8 cellular contexts compared by ENCODE assay signal in genomic region chr15:67520976-67521769, GRCh38. TPM values are rescaled to one million over a fixed set of nuclear protein-coding genes. Genes with fewer than 3 reads are reported as not detected.
DNase-seq lines count a peak whose midpoint lies in the region; ATAC-seq and TF ChIP-seq lines count a peak whose summit lies in the region.

TSS of gene C15orf61 (plus strand) at chr15:67521131. CDS start at chr15:67521249, 118 bp downstream.

- H3K9ac ChIP-seq in mesendoderm (ENCODE audit: low read length), result peak within 1 kb of the TSS; percentile 80

- DNase-seq in CD8-positive, alpha-beta T cell, result peak; percentile 61 to 91 (median 83)
- peak; percentile 17 for DNase-seq in NCI-H82 treated with DMSO at 0.1 percent for 48 hours (lab: John Stamatoyannopoulos, UW; ENCODE audit: unreplicated experiment)
- DNase-seq in activated CD8-positive, alpha-beta memory T cell treated with anti-CD3 and anti-CD28 coated beads for 24 hours, result peak; percentile 93
- DNase-seq in effector memory CD8-positive, alpha-beta T cell, result peak; percentile 74 to 82 (median 76)
- DNase-seq in mesendoderm, result peak; percentile 80
- DNase-seq in stimulated activated CD8-positive, alpha-beta memory T cell treated with anti-CD3 and anti-CD28 coated beads, Interleukin-12 subunit alpha, Interleukin-12 subunit beta, amount 100 ng/mL, for 4 hours (ENCODE audit: low read depth), result peak; percentile 78

- no peaks in the 10 kb centered on the region for H3K9me3 ChIP-seq in CD8-positive, alpha-beta T cell (ENCODE audit: low read length)

- H3K4ac ChIP-seq in mesendoderm (ENCODE audit: low read depth, low read length), result no peak within 1 kb of the TSS

- H3K23ac ChIP-seq in mesendoderm (ENCODE audit: low read length), result no peak within 1 kb of the TSS

- peak within 1 kb of the TSS; percentile 93 for H3K4me3 Mint-ChIP-seq in CD8-positive, alpha-beta T cell
- H3K4me3 Mint-ChIP-seq in effector memory CD8-positive, alpha-beta T cell, result peak within 1 kb of the TSS; percentile 91 to 93

- no peaks in the 10 kb centered on the region for H3K36me3 ChIP-seq in CD8-positive, alpha-beta T cell (ENCODE audit: insufficient read depth, low read length)
- H3K36me3 ChIP-seq in mesendoderm (ENCODE audit: control insufficient read depth, insufficient read depth, low read length), result no peaks in the 10 kb centered on the region

- peak within 1 kb of the TSS; percentile 95 for H3K4me3 ChIP-seq in CD8-positive, alpha-beta T cell (ENCODE audit: low read depth, low read length)
- H3K4me3 ChIP-seq in mesendoderm (ENCODE audit: low read length), result peak within 1 kb of the TSS; percentile 45

- H3K36me3 Mint-ChIP-seq in CD8-positive, alpha-beta T cell, result peaks cover 17% of the 10 kb centered on the region
- H3K36me3 Mint-ChIP-seq in effector memory CD8-positive, alpha-beta T cell (ENCODE audit: insufficient read depth), result peaks cover 12% of the 10 kb centered on the region

- H3K18ac ChIP-seq in mesendoderm (ENCODE audit: low read length), result peak within 1 kb of the TSS; percentile 7

- H3K27me3 Mint-ChIP-seq in CD8-positive, alpha-beta T cell (ENCODE audit: low read depth), result no peaks in the 10 kb centered on the region
- H3K27me3 Mint-ChIP-seq in effector memory CD8-positive, alpha-beta T cell, result no peaks in the 10 kb centered on the region

- H2BK5ac ChIP-seq in mesendoderm (ENCODE audit: low read length), result no peak within 1 kb of the TSS

- no peaks in the 10 kb centered on the region for H3K79me1 ChIP-seq in mesendoderm (ENCODE audit: low read length)

- peak; percentile 82 for ATAC-seq in CD8-positive, alpha-beta T cell
- ATAC-seq in GM19397 (IDR thresholded peaks at IDR 0.05; ENCODE audit: unreplicated experiment), result peak; percentile 74
- ATAC-seq in HG03521 (IDR thresholded peaks at IDR 0.05; ENCODE audit: unreplicated experiment), result peak; percentile 72
- ATAC-seq in effector memory CD8-positive, alpha-beta T cell (replicated peaks), result peak; percentile 80

- no peak within 1 kb of the TSS for H4K8ac ChIP-seq in mesendoderm (ENCODE audit: low read depth, low read length)

- no CpG with 5 or more reads among the region's 97 CpGs for WGBS in mesendoderm (ENCODE audit: extremely low coverage, insufficient coverage, low lambda C conversion rate)

- POLR2A ChIA-PET in CD8-positive, alpha-beta T cell (lab: Charles Lee), result interaction anchor here (0.7 to 2.4 kb wide), 9 partner anchors 9 to 1652 kb away, joined by 3 to 43 read pairs (median 3); partner anchors contain the start of genes FEM1B, MAP2K5, PIAS1 and RAB11A

- intact Hi-C loops in CD8-positive, alpha-beta T cell (cut with DNase I, micrococcal nuclease), result loop anchor here (1.0 to 10.0 kb wide), 8 partner anchors 21 to 757 kb away; partner anchors contain the start of genes MAP2K5 (in 2 of the 2), FEM1B (in 1 of the 2), PIAS1 (in 1 of the 2) and RNU6-1 (in 1 of the 2)

- peak within 1 kb of the TSS; percentile 81 for H3K4me2 ChIP-seq in mesendoderm (ENCODE audit: low read length)

- H3K79me2 ChIP-seq in mesendoderm (ENCODE audit: control insufficient read depth, insufficient read depth, low read length), result no peaks in the 10 kb centered on the region

- H3K27ac ChIP-seq in CD8-positive, alpha-beta T cell (ENCODE audit: low read depth, low read length), result peak within 1 kb of the TSS; percentile 72
- H3K27ac ChIP-seq in mesendoderm (ENCODE audit: low read depth, low read length), result no peak within 1 kb of the TSS

- H4K5ac ChIP-seq in mesendoderm (ENCODE audit: low read length), result no peak within 1 kb of the TSS

- no peak within 1 kb of the TSS for H2BK120ac ChIP-seq in mesendoderm (ENCODE audit: low read depth, low read length)

- TF ChIP-seq CTCF in CD8-positive, alpha-beta T cell (IDR thresholded peaks at IDR 0.05), result no peak

- CTCF ChIA-PET in CD8-positive, alpha-beta T cell (lab: Charles Lee), result interaction anchor here (0.5 to 1.6 kb wide), 4 partner anchors 9 to 555 kb away, joined by 3 to 4 read pairs (median 4); no protein-coding TSS in a partner anchor

- peak within 1 kb of the TSS; percentile 94 for H3K27ac Mint-ChIP-seq in CD8-positive, alpha-beta T cell
- peak within 1 kb of the TSS; percentile 93 to 94 for H3K27ac Mint-ChIP-seq in effector memory CD8-positive, alpha-beta T cell

- no peaks in the 10 kb centered on the region for H3K27me3 ChIP-seq in CD8-positive, alpha-beta T cell (ENCODE audit: insufficient read depth, low read length)
- no peaks in the 10 kb centered on the region for H3K27me3 ChIP-seq in mesendoderm (ENCODE audit: insufficient read depth, low read length, poor library complexity)

- peaks cover 36% of the 10 kb centered on the region for H3K4me1 Mint-ChIP-seq in CD8-positive, alpha-beta T cell (ENCODE audit: low read depth)
- peaks cover 18 to 37% of the 10 kb centered on the region in 2 donors for H3K4me1 Mint-ChIP-seq in effector memory CD8-positive, alpha-beta T cell (ENCODE audit: low read depth in 2 of 2)

- no peaks in the 10 kb centered on the region for H3K9me3 Mint-ChIP-seq in CD8-positive, alpha-beta T cell
- H3K9me3 Mint-ChIP-seq in effector memory CD8-positive, alpha-beta T cell, result no peaks in the 10 kb centered on the region

- no peak within 1 kb of the TSS for H2BK15ac ChIP-seq in mesendoderm (replicated peaks; ENCODE audit: low read depth)

- no peak within 1 kb of the TSS for H2AK5ac ChIP-seq in mesendoderm (ENCODE audit: low read length)

- H3K56ac ChIP-seq in mesendoderm (ENCODE audit: low read length), result peak within 1 kb of the TSS; percentile 90

- peaks cover 14% of the 10 kb centered on the region for H3K4me1 ChIP-seq in CD8-positive, alpha-beta T cell (ENCODE audit: insufficient read depth, low read length)
- no peaks in the 10 kb centered on the region for H3K4me1 ChIP-seq in mesendoderm (ENCODE audit: control insufficient read depth, low read depth, low read length)

RNA-seq across cellular contexts. Expression of gene C15orf61, which starts in this region (rescaled TPM):
- total RNA-seq in CD8-positive, alpha-beta T cell, result 10 to 100 TPM; 11.2 to 14.4 TPM
- polyA plus RNA-seq in mesendoderm (2013, experiment 1 of 2), result 3.1 TPM
- 2.7 TPM for polyA plus RNA-seq in mesendoderm (2013, experiment 2 of 2)

Comparison
In these comparisons a context has a peak if more than half of its experiments do, and no peak if none do; other contexts are left out.
1. DNase-seq: peak in every context shown above with its lines; median percentile 93 in activated CD8-positive, alpha-beta memory T cell treated with anti-CD3 and anti-CD28 coated beads for 24 hours; 83 in CD8-positive, alpha-beta T cell; 80 in mesendoderm; 78 in stimulated activated CD8-positive, alpha-beta memory T cell treated with anti-CD3 and anti-CD28 coated beads, Interleukin-12 subunit alpha, Interleukin-12 subunit beta, amount 100 ng/mL, for 4 hours; 76 in effector memory CD8-positive, alpha-beta T cell; 17 in NCI-H82 treated with DMSO at 0.1 percent for 48 hours.